20 cellular contexts compared by ENCODE assay signal in genomic region chr4:90190510-90190909, GRCh38.
DNase-seq lines count a peak whose midpoint lies in the region; ATAC-seq and TF ChIP-seq lines count a peak whose summit lies in the region.
"Had no signal": no experiment of that assay in that cellular context is flagged by ENCODE, and none has a peak within 500 bp of the region (broad histone marks: within the 10 kb centered on the region; RNA-seq: fewer than 3 reads in every experiment).

No MANE protein-coding gene starts in this region.

- DNase-seq in NCI-H524 (lab: John Stamatoyannopoulos, UW) (peak; percentile 14 to 57), NCI-H524 treated with DMSO at 0.1 percent for 48 hours (lab: John Stamatoyannopoulos, UW) (no peak), DMS 273 (lab: John Stamatoyannopoulos, UW; ENCODE audit: unreplicated experiment) (peak; percentile 74), G401 (ENCODE audit: low spot score) (peak; percentile 62), cerebellar cortex (ENCODE audit: low spot score) (peak; percentile 54), mesothelial cell of epicardium (ENCODE audit: low spot score in 2 of 2, unreplicated experiment in 2 of 2) (no peak)
- DNase-seq: AML-193; CD4-positive, alpha-beta memory T cell; COR-L47; DMS79; EL; NCI-H1092; NCI-H1436 treated with DMSO at 0.1 percent for 48 hours; NCI-H2029 treated with DMSO at 0.1 percent for 48 hours; Right ventricle myocardium superior; RPMI8226; T-helper 2 cell had no signal

- in situ Hi-C loops in G401 (cut with HindIII; ENCODE audit: low sequenced_read_pairs): no loop called here

- H3K27me3 Mint-ChIP-seq in mesothelial cell of epicardium (ENCODE audit: low read depth): no peaks in the 10 kb centered on the region
- H3K27me3 Mint-ChIP-seq: CD4-positive, alpha-beta memory T cell had no signal

- no peaks in the 10 kb centered on the region for H3K36me3 Mint-ChIP-seq in mesothelial cell of epicardium
- H3K36me3 Mint-ChIP-seq: CD4-positive, alpha-beta memory T cell had no signal

- no peak overlapping the region for H3K27ac Mint-ChIP-seq in mesothelial cell of epicardium
- H3K27ac Mint-ChIP-seq: CD4-positive, alpha-beta memory T cell had no signal

- H3K4me3 Mint-ChIP-seq in mesothelial cell of epicardium: no peak overlapping the region
- H3K4me3 Mint-ChIP-seq: CD4-positive, alpha-beta memory T cell had no signal

- peaks cover 7% of the 10 kb centered on the region for H3K4me1 Mint-ChIP-seq in mesothelial cell of epicardium
- H3K4me1 Mint-ChIP-seq: CD4-positive, alpha-beta memory T cell had no signal

- H3K9me3 Mint-ChIP-seq in mesothelial cell of epicardium: no peaks in the 10 kb centered on the region
- H3K9me3 Mint-ChIP-seq: CD4-positive, alpha-beta memory T cell had no signal

- ATAC-seq in HG02885 (IDR thresholded peaks at IDR 0.05; ENCODE audit: poor library complexity, unreplicated experiment): no peak
- ATAC-seq: A549, HCT116 had no signal

- no peak for TF ChIP-seq CTCF in mesothelial cell of epicardium (IDR thresholded peaks at IDR 0.05; ENCODE audit: unreplicated experiment)

Comparison
In these comparisons a context has a peak if more than half of its experiments do, and no peak if none do; other contexts are left out.
1. DNase-seq: peak in NCI-H524 (2 of 2), DMS 273 (single experiment), G401 (single experiment) and cerebellar cortex (single experiment); none in NCI-H524 treated with DMSO at 0.1 percent for 48 hours (single experiment) and mesothelial cell of epicardium (0 of 2).